In genomic region chr13:81487151-81487550, GRCh38 we compare ENCODE assay signal across 12 cellular contexts.
DNase-seq lines count a peak whose midpoint lies in the region; ATAC-seq and TF ChIP-seq lines count a peak whose summit lies in the region.
"Had no signal": no experiment of that assay in that cellular context is flagged by ENCODE, and none has a peak within 500 bp of the region (broad histone marks: within the 10 kb centered on the region; RNA-seq: fewer than 3 reads in every experiment).

No MANE protein-coding gene starts in this region.

- H3K9me3 ChIP-seq in cardiac muscle cell (ENCODE audit: low read depth) (no peaks in the 10 kb centered on the region), heart right ventricle (peaks cover 0 to 6% (median 0%) of the 10 kb centered on the region in 11 donors), Panc1 (ENCODE audit: control insufficient read depth, insufficient read depth, low read depth, low read length) (no peaks in the 10 kb centered on the region)

- H3K36me3 ChIP-seq in cardiac muscle cell (no peaks in the 10 kb centered on the region), heart right ventricle (no peaks in the 10 kb centered on the region), Panc1 (ENCODE audit: control insufficient read depth, insufficient read depth, low read length) (no peaks in the 10 kb centered on the region)

- H3K4me3 ChIP-seq in cardiac muscle cell (no peak overlapping the region), heart right ventricle (no peak overlapping the region), Panc1 (ENCODE audit: low read depth in 2 of 2, low read length in 2 of 2) (no peak overlapping the region)

- H3K27ac ChIP-seq in cardiac muscle cell (no peak overlapping the region), heart right ventricle (no peak overlapping the region), Panc1 (ENCODE audit: low read length) (no peak overlapping the region)

- POLR2A ChIA-PET in Panc1 (lab: Charles Lee): no interaction called here

- ATAC-seq in heart right ventricle: no peak
- ATAC-seq in Panc1: no peak
- no peak for ATAC-seq in GM18873 (IDR thresholded peaks at IDR 0.05; ENCODE audit: low FRiP score, unreplicated experiment)
- ATAC-seq in GM21360 (IDR thresholded peaks at IDR 0.05; ENCODE audit: unreplicated experiment): no peak
- ATAC-seq in GM18517 (IDR thresholded peaks at IDR 0.05; ENCODE audit: unreplicated experiment): no peak

- TF ChIP-seq CTCF in cardiac muscle cell (IDR thresholded peaks at IDR 0.05; ENCODE audit: low read depth, low read length) (no peak), heart right ventricle (IDR thresholded peaks at IDR 0.05) (no peak), Panc1 (IDR thresholded peaks at IDR 0.05) (peak; percentile 36)

- CTCF ChIA-PET in Panc1 (lab: Charles Lee): no interaction called here

- H3K27me3 ChIP-seq in cardiac muscle cell (no peaks in the 10 kb centered on the region), heart right ventricle (no peaks in the 10 kb centered on the region), Panc1 (ENCODE audit: control insufficient read depth, insufficient read depth, low read length) (no peaks in the 10 kb centered on the region)

- peak; percentile 40 to 68 for DNase-seq in cardiac muscle cell (ENCODE audit: low read depth in 1 of 2, low spot score in 1 of 2)
- DNase-seq in heart right ventricle: no peak
- no peak for DNase-seq in Panc1 (ENCODE audit: low read depth, low spot score)
- peak; percentile 3 to 18 for DNase-seq in erythroblast (lab: John Stamatoyannopoulos, UW)
- DNase-seq in epidermal melanocyte (ENCODE audit: insufficient read length, low spot score): no peak
- DNase-seq: activated CD4-positive, alpha-beta memory T cell treated with anti-CD3 and anti-CD28 coated beads, Interleukin-2, amount 10 ng/mL, durations not matched to agents 7 days and 5 days; CD4-positive, alpha-beta T cell; MV-4-11; posterior cingulate gyrus had no signal

- intact Hi-C loops in heart right ventricle (cut with DNase I) (no loop called here), Panc1 (cut with micrococcal nuclease; ENCODE audit: unreplicated experiment) (loop anchor here (10.0 kb wide), 1 partner anchor 312 kb away; no protein-coding TSS in a partner anchor)

- 46 to 52% methylated on average over 3 of the region's 3 CpGs for WGBS in heart right ventricle, 2 donors

- in situ Hi-C loops in Panc1 (cut with HindIII; ENCODE audit: low pct_unique_long_range_greater_than_20kb, low sequenced_read_pairs): no loop called here

- BruUV-seq in Panc1 (replicated peaks; lab: Mats Ljungman, UMichigan): no TSS peak

- TF ChIP-seq POLR2A in erythroblast (IDR thresholded peaks at IDR 0.05; ENCODE audit: low read length): no peak

- H3K4me1 ChIP-seq in cardiac muscle cell (ENCODE audit: low read depth) (no peaks in the 10 kb centered on the region), heart right ventricle (no peaks in the 10 kb centered on the region), Panc1 (ENCODE audit: control insufficient read depth, insufficient read depth, low read length) (no peaks in the 10 kb centered on the region)

Comparison
In these comparisons a context has a peak if more than half of its experiments do, and no peak if none do; other contexts are left out.
1. DNase-seq: peak in cardiac muscle cell (2 of 2) and erythroblast (2 of 2); none in heart right ventricle (0 of 2), Panc1 (single experiment) and epidermal melanocyte (single experiment).